ENCODE assay signal across 1 cellular context in the genomic region with DNA sequence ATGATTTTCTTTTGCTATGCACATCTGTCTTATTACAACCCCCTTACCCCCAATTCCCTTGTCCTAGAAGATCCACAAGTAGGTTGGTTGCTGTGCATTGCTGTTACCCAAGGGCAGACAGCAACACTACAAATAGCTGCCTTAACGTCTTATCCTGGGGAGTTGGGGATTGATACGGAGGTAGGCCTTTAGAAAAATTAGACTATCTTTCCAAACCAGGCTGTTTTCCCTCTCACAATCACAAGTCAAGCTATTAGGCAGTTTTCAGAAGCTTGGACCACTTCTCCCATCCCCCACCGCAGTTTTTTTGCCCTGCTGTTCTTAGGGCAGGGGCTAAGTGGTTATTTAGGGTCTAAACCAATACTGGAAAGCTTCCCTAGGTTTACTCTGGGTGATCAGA.
A peak's percentile ranks its signal among the peaks of the same experiment; 100 is the strongest.
TF ChIP-seq lines count a peak whose summit lies in the region.

No MANE protein-coding gene starts in this region.

TF ChIP-seq in K562, 482 proteins besides CTCF, POLR2A, EP300 and RAD21 (continued from another document):
- TF ChIP-seq FUS (optimal IDR thresholded peaks at IDR 0.05; ENCODE audit: low read depth, low read length) = no peak
- TF ChIP-seq, protein P1, sequence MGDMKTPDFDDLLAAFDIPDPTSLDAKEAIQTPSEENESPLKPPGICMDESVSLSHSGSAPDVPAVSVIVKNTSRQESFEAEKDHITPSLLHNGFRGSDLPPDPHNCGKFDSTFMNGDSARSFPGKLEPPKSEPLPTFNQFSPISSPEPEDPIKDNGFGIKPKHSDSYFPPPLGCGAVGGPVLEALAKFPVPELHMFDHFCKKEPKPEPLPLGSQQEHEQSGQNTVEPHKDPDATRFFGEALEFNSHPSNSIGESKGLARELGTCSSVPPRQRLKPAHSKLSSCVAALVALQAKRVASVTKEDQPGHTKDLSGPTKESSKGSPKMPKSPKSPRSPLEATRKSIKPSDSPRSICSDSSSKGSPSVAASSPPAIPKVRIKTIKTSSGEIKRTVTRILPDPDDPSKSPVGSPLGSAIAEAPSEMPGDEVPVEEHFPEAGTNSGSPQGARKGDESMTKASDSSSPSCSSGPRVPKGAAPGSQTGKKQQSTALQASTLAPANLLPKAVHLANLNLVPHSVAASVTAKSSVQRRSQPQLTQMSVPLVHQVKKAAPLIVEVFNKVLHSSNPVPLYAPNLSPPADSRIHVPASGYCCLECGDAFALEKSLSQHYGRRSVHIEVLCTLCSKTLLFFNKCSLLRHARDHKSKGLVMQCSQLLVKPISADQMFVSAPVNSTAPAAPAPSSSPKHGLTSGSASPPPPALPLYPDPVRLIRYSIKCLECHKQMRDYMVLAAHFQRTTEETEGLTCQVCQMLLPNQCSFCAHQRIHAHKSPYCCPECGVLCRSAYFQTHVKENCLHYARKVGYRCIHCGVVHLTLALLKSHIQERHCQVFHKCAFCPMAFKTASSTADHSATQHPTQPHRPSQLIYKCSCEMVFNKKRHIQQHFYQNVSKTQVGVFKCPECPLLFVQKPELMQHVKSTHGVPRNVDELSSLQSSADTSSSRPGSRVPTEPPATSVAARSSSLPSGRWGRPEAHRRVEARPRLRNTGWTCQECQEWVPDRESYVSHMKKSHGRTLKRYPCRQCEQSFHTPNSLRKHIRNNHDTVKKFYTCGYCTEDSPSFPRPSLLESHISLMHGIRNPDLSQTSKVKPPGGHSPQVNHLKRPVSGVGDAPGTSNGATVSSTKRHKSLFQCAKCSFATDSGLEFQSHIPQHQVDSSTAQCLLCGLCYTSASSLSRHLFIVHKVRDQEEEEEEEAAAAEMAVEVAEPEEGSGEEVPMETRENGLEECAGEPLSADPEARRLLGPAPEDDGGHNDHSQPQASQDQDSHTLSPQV (IDR thresholded peaks at IDR 0.05) = 0 out of 2 replicates have a peak, but pooled peaks have one; percentile 24
- TF ChIP-seq ZEB2 (IDR thresholded peaks at IDR 0.05) = no peak
- TF ChIP-seq ZFX (CRISPR knock-in tag; IDR thresholded peaks at IDR 0.05) = peak; percentile 47; the same call in 1 of the 2 replicates
- TF ChIP-seq GATA2 (CRISPR knock-in tag; IDR thresholded peaks at IDR 0.05) = no peak
- TF ChIP-seq NFE2 (IDR thresholded peaks at IDR 0.05; ENCODE audit: low read depth) = no peak
- no peak for TF ChIP-seq ZNF589 (CRISPR knock-in tag; IDR thresholded peaks at IDR 0.05; ENCODE audit: low read depth)
- TF ChIP-seq ZNF12 (CRISPR knock-in tag; IDR thresholded peaks at IDR 0.05) = no peak
- TF ChIP-seq CBX8 (IDR thresholded peaks at IDR 0.05; ENCODE audit: borderline replicate concordance, extremely low read depth, low read depth, low read length, poor library complexity, severe bottlenecking) = no peak
- TF ChIP-seq, protein P2, sequence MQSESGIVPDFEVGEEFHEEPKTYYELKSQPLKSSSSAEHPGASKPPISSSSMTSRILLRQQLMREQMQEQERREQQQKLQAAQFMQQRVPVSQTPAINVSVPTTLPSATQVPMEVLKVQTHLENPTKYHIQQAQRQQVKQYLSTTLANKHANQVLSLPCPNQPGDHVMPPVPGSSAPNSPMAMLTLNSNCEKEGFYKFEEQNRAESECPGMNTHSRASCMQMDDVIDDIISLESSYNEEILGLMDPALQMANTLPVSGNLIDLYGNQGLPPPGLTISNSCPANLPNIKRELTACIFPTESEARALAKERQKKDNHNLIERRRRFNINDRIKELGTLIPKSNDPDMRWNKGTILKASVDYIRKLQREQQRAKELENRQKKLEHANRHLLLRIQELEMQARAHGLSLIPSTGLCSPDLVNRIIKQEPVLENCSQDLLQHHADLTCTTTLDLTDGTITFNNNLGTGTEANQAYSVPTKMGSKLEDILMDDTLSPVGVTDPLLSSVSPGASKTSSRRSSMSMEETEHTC (IDR thresholded peaks at IDR 0.05) = no peak
- no peak for TF ChIP-seq ZBED1 (IDR thresholded peaks at IDR 0.05)
- 0 out of 2 replicates have a peak, but pooled peaks have one; percentile 25 for TF ChIP-seq DMBX1 (CRISPR knock-in tag; IDR thresholded peaks at IDR 0.05; ENCODE audit: borderline replicate concordance)
- peak; percentile 15; the same call in 1 of the 2 replicates for TF ChIP-seq TAL1 (IDR thresholded peaks at IDR 0.05)
- no peak for TF ChIP-seq RBM22 (IDR thresholded peaks at IDR 0.05; ENCODE audit: low read depth, low read length, poor library complexity, severe bottlenecking)
- TF ChIP-seq ELF2 (CRISPR knock-in tag; IDR thresholded peaks at IDR 0.05) = no peak
- peak; percentile 68 for TF ChIP-seq TCF3 (CRISPR knock-in tag; IDR thresholded peaks at IDR 0.05)
- TF ChIP-seq FOS (IDR thresholded peaks at IDR 0.05; ENCODE audit: extremely low read depth, insufficient read length) = no peak
- peak; percentile 53 for TF ChIP-seq CBFA2T3 (IDR thresholded peaks at IDR 0.05)
- TF ChIP-seq JUNB (CRISPR knock-in tag; conservative IDR thresholded peaks at IDR 0.05) = no peak
- no peak for TF ChIP-seq KLF10 (CRISPR knock-in tag; IDR thresholded peaks at IDR 0.05)
